20 cellular contexts compared by ENCODE assay signal in genomic region chr15:82532383-82532990, GRCh38.
"Had no signal": no experiment of that assay in that cellular context is flagged by ENCODE, and none has a peak within 500 bp of the region (broad histone marks: within the 10 kb centered on the region; RNA-seq: fewer than 3 reads in every experiment).

No MANE protein-coding gene starts in this region.

- H3K27ac Mint-ChIP-seq: activated naive CD4-positive, alpha-beta T cell treated with anti-CD3 and anti-CD28 coated beads for 36 hours; immature natural killer cell; memory B cell; progenitor cell of endocrine pancreas had no signal

- H3K9me3 Mint-ChIP-seq: activated naive CD4-positive, alpha-beta T cell treated with anti-CD3 and anti-CD28 coated beads for 36 hours; central memory CD8-positive, alpha-beta T cell; immature natural killer cell; memory B cell; natural killer cell treated with Interleukin-12 subunit alpha and Interleukin-12 subunit beta and Interleukin-15 and Interleukin-18, amount 100 ng/mL, for 72 hours; stimulated activated memory B cell treated with anti-CD40 and anti-IgM and Interleukin-4, amounts not matched to agents 10 μg/mL and 1 μg/mL and 100 μg/mL, for 72 hours had no signal

- H3K27me3 ChIP-seq: body of pancreas, esophagus muscularis mucosa, transverse colon had no signal

- ATAC-seq: activated CD4-positive, CD25-positive, alpha-beta regulatory T cell treated with anti-CD3 and anti-CD28 coated beads, Interleukin-2, amount 50 U/mL, for 24 hours; body of pancreas; right cardiac atrium; stimulated activated memory B cell treated with anti-CD40 and anti-IgM and Interleukin-4, amounts not matched to agents 10 μg/mL and 1 μg/mL and 100 μg/mL, for 72 hours had no signal

- H3K27me3 Mint-ChIP-seq: central memory CD8-positive, alpha-beta T cell; memory B cell; natural killer cell treated with Interleukin-12 subunit alpha and Interleukin-12 subunit beta and Interleukin-15 and Interleukin-18, amount 100 ng/mL, for 72 hours; progenitor cell of endocrine pancreas; stimulated activated memory B cell treated with anti-CD40 and anti-IgM and Interleukin-4, amounts not matched to agents 10 μg/mL and 1 μg/mL and 100 μg/mL, for 72 hours had no signal

- H3K9me3 ChIP-seq: body of pancreas, esophagus muscularis mucosa, transverse colon had no signal

- H3K4me3 ChIP-seq: body of pancreas, esophagus muscularis mucosa, smooth muscle cell, transverse colon had no signal

- H3K27ac ChIP-seq: body of pancreas, esophagus muscularis mucosa, transverse colon had no signal

- DNase-seq: activated CD4-positive, alpha-beta T cell treated with anti-CD3 and anti-CD28 coated beads, Interleukin-2, amount 50 U/mL, for 4 hours; activated naive CD4-positive, alpha-beta T cell treated with anti-CD3 and anti-CD28 coated beads for 36 hours; amniotic stem cell; dermis blood vessel endothelial cell; foreskin fibroblast; immature natural killer cell; nucleus accumbens; substantia nigra; T-helper 2 cell; transverse colon had no signal

- H3K4me3 Mint-ChIP-seq: activated naive CD4-positive, alpha-beta T cell treated with anti-CD3 and anti-CD28 coated beads for 36 hours; central memory CD8-positive, alpha-beta T cell; immature natural killer cell; memory B cell; natural killer cell treated with Interleukin-12 subunit alpha and Interleukin-12 subunit beta and Interleukin-15 and Interleukin-18, amount 100 ng/mL, for 72 hours; stimulated activated memory B cell treated with anti-CD40 and anti-IgM and Interleukin-4, amounts not matched to agents 10 μg/mL and 1 μg/mL and 100 μg/mL, for 72 hours had no signal
